1 cellular context compared by ENCODE assay signal in the genomic region with DNA sequence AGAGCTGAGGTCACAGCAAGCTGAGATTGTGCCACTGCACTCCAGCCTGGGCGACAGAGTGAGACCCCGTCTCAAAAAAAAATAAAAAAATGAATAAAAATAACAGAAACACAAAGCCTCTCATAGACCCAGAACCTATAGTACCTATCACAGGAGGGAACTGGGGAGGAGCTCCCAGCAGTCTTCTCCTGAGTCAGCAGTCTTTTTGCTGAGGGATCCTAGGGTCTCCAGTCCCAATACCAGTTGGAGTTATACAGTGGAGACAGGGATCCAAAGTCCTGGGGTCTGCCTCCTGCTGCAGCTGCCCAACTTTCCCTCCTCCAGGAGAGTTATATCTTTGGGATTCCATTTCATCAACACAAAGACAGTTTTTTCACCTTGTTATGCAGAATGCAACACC.
TF ChIP-seq lines count a peak whose summit lies in the region.

No MANE protein-coding gene starts in this region.

TF ChIP-seq in A549, 52 proteins besides CTCF, POLR2A, EP300 and RAD21:
- TF ChIP-seq MAFK (IDR thresholded peaks at IDR 0.05; ENCODE audit: partially characterized antibody) = peak; percentile 67
- TF ChIP-seq, protein P1, sequence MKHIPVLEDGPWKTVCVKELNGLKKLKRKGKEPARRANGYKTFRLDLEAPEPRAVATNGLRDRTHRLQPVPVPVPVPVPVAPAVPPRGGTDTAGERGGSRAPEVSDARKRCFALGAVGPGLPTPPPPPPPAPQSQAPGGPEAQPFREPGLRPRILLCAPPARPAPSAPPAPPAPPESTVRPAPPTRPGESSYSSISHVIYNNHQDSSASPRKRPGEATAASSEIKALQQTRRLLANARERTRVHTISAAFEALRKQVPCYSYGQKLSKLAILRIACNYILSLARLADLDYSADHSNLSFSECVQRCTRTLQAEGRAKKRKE (CRISPR knock-in tag; IDR thresholded peaks at IDR 0.05; ENCODE audit: low read depth) = no peak
